8 cellular contexts compared by ENCODE assay signal in genomic region chr1:29245876-29246275, GRCh38. TPM values are rescaled to one million over a fixed set of nuclear protein-coding genes. Genes with fewer than 3 reads are reported as not detected.
DNase-seq lines count a peak whose midpoint lies in the region; ATAC-seq, FAIRE-seq and TF ChIP-seq lines count a peak whose summit lies in the region.

No MANE protein-coding gene starts in this region.

- peaks cover 49% of the 10 kb centered on the region for H3K79me2 ChIP-seq in astrocyte (ENCODE audit: insufficient read depth, low read length)

- POLR2A ChIA-PET in BJ (lab: Charles Lee): no interaction called here

- H3K4me3 Mint-ChIP-seq in astrocyte (ENCODE audit: unreplicated experiment): no peak overlapping the region
- H3K4me3 Mint-ChIP-seq in stimulated activated memory B cell treated with anti-CD40 and anti-IgM and Interleukin-4, amounts not matched to agents 10 μg/mL and 1 μg/mL and 100 μg/mL, for 72 hours: no peak overlapping the region

- ATAC-seq in stimulated activated memory B cell treated with anti-CD40 and anti-IgM and Interleukin-4, amounts not matched to agents 10 μg/mL and 1 μg/mL and 100 μg/mL, for 72 hours: no peak
- ATAC-seq in GM18867 (IDR thresholded peaks at IDR 0.05; ENCODE audit: unreplicated experiment): no peak
- ATAC-seq in HG03442 (IDR thresholded peaks at IDR 0.05; ENCODE audit: unreplicated experiment): no peak
- ATAC-seq in aorta (ENCODE audit: low FRiP score): no peak

- H3K9me3 ChIP-seq in astrocyte (ENCODE audit: insufficient read depth, low read depth, low read length): no peaks in the 10 kb centered on the region
- no peaks in the 10 kb centered on the region for H3K9me3 ChIP-seq in liver (ENCODE audit: control insufficient read depth in 4 of 4, low read length in 3 of 4)
- H3K9me3 ChIP-seq in aorta (ENCODE audit: control insufficient read depth, low read length): no peaks in the 10 kb centered on the region

- H3K4me1 Mint-ChIP-seq in astrocyte (ENCODE audit: low read depth, unreplicated experiment): peaks cover 28% of the 10 kb centered on the region
- H3K4me1 Mint-ChIP-seq in stimulated activated memory B cell treated with anti-CD40 and anti-IgM and Interleukin-4, amounts not matched to agents 10 μg/mL and 1 μg/mL and 100 μg/mL, for 72 hours: no peaks in the 10 kb centered on the region

- CTCF ChIA-PET in BJ (lab: Yijun Ruan, JAX): interaction anchor here (0.6 to 2.9 kb wide), 7 partner anchors 12 to 1462 kb away, joined by 3 to 21 read pairs (median 3); no protein-coding TSS in a partner anchor

- peak; percentile 67 to 77 for TF ChIP-seq RAD21 in liver (IDR thresholded peaks at IDR 0.05)

- no peak overlapping the region for H3K27ac Mint-ChIP-seq in astrocyte (ENCODE audit: unreplicated experiment)
- no peak overlapping the region for H3K27ac Mint-ChIP-seq in stimulated activated memory B cell treated with anti-CD40 and anti-IgM and Interleukin-4, amounts not matched to agents 10 μg/mL and 1 μg/mL and 100 μg/mL, for 72 hours

- peak; percentile 43 for TF ChIP-seq CTCF in BJ (IDR thresholded peaks at IDR 0.05; ENCODE audit: insufficient read depth, low read depth, low read length)
- TF ChIP-seq CTCF in HL-60 (IDR thresholded peaks at IDR 0.05; ENCODE audit: insufficient read depth, low read length): peak; percentile 47
- peak; percentile 44 for TF ChIP-seq CTCF in astrocyte (IDR thresholded peaks at IDR 0.05; ENCODE audit: insufficient read depth, low read depth, low read length)
- TF ChIP-seq CTCF in liver (IDR thresholded peaks at IDR 0.05; ENCODE audit: low read depth, low read length, missing input control): peak; percentile 46

- H3K4me2 ChIP-seq in astrocyte (ENCODE audit: low read length): no peak overlapping the region

- DNase-seq in BJ (ENCODE audit: low read depth): no peak
- peak in 1 of 2 experiments; percentile 28 for DNase-seq in HL-60 (ENCODE audit: low read depth in 1 of 2, low spot score in 1 of 2)
- DNase-seq in astrocyte (ENCODE audit: low read depth): no peak
- no peak for DNase-seq in aorta

- intact Hi-C loops in aorta (cut with DNase I): no loop called here

- H3K27ac ChIP-seq in HL-60 (replicated peaks) (no peak overlapping the region), astrocyte (ENCODE audit: low read depth, low read length) (no peak overlapping the region), liver (ENCODE audit: low read depth in 1 of 2, low read length in 2 of 2) (no peak overlapping the region), aorta (ENCODE audit: low read depth in 1 of 2, low read length in 2 of 2) (no peak overlapping the region)

- peaks cover 3% of the 10 kb centered on the region for H3K36me3 Mint-ChIP-seq in astrocyte (ENCODE audit: low read depth, unreplicated experiment)
- H3K36me3 Mint-ChIP-seq in stimulated activated memory B cell treated with anti-CD40 and anti-IgM and Interleukin-4, amounts not matched to agents 10 μg/mL and 1 μg/mL and 100 μg/mL, for 72 hours: no peaks in the 10 kb centered on the region

- WGBS in liver: 72% methylated on average over 5 of the region's 5 CpGs
- WGBS in aorta, 2 donors: 55 to 67% methylated on average over 5 of the region's 5 CpGs

- H3K4me1 ChIP-seq in astrocyte (ENCODE audit: insufficient read depth, low read length) (peaks cover 46% of the 10 kb centered on the region), liver (ENCODE audit: control insufficient read depth in 4 of 4, insufficient read depth in 4 of 4, low read length in 3 of 4) (peaks cover 6 to 27% (median 20%) of the 10 kb centered on the region in 4 donors), aorta (ENCODE audit: control insufficient read depth in 1 of 2, insufficient read depth in 2 of 2, low read length in 2 of 2) (no peaks in the 10 kb centered on the region)

- H2AFZ ChIP-seq in astrocyte (ENCODE audit: low read depth, low read length): no peak overlapping the region

- H3K4me3 ChIP-seq in BJ (ENCODE audit: low read depth, low read length) (no peak overlapping the region), HL-60 (replicated peaks; ENCODE audit: insufficient read depth, low read length) (no peak overlapping the region), astrocyte (ENCODE audit: insufficient read depth, low read depth, low read length) (no peak overlapping the region), liver (ENCODE audit: low read depth in 1 of 3, low read length in 3 of 3) (no peak overlapping the region), aorta (ENCODE audit: low read length in 2 of 2) (no peak overlapping the region)

- H3K27me3 ChIP-seq in BJ (ENCODE audit: control insufficient read depth, insufficient read depth, low read length): no peaks in the 10 kb centered on the region
- peaks cover 8% of the 10 kb centered on the region for H3K27me3 ChIP-seq in HL-60 (ENCODE audit: insufficient read depth, poor library complexity, severe bottlenecking)
- H3K27me3 ChIP-seq in astrocyte (ENCODE audit: insufficient read depth, low read length): no peaks in the 10 kb centered on the region
- H3K27me3 ChIP-seq in liver (ENCODE audit: control insufficient read depth in 4 of 4, insufficient read depth in 4 of 4, low read length in 3 of 4): no peaks in the 10 kb centered on the region
- H3K27me3 ChIP-seq in aorta (ENCODE audit: control insufficient read depth in 1 of 2, insufficient read depth in 2 of 2, low read length in 1 of 2): no peaks in the 10 kb centered on the region

- H4K20me1 ChIP-seq in astrocyte (ENCODE audit: insufficient read depth, low read length): peaks cover 26% of the 10 kb centered on the region

- H3K9ac ChIP-seq in astrocyte (ENCODE audit: low read length) (no peak overlapping the region), liver (ENCODE audit: low read depth in 1 of 2, low read length in 2 of 2) (no peak overlapping the region)

- no peaks in the 10 kb centered on the region for H3K9me3 Mint-ChIP-seq in astrocyte (ENCODE audit: unreplicated experiment)
- no peaks in the 10 kb centered on the region for H3K9me3 Mint-ChIP-seq in stimulated activated memory B cell treated with anti-CD40 and anti-IgM and Interleukin-4, amounts not matched to agents 10 μg/mL and 1 μg/mL and 100 μg/mL, for 72 hours

- H3K27me3 Mint-ChIP-seq in astrocyte (ENCODE audit: low read depth, unreplicated experiment): peaks cover 3% of the 10 kb centered on the region
- H3K27me3 Mint-ChIP-seq in stimulated activated memory B cell treated with anti-CD40 and anti-IgM and Interleukin-4, amounts not matched to agents 10 μg/mL and 1 μg/mL and 100 μg/mL, for 72 hours: peaks cover 49% of the 10 kb centered on the region

- FAIRE-seq in astrocyte (lab: Jason Lieb, UNC): no peak

- H3K36me3 ChIP-seq in BJ (ENCODE audit: control insufficient read depth, insufficient read depth, low read length) (no peaks in the 10 kb centered on the region; the same call in 1 of the 2 replicates), astrocyte (ENCODE audit: insufficient read depth, low read length) (no peaks in the 10 kb centered on the region), liver (ENCODE audit: control insufficient read depth in 4 of 4, insufficient read depth in 3 of 4, low read depth in 1 of 4, low read length in 3 of 4) (no peaks in the 10 kb centered on the region), aorta (ENCODE audit: control insufficient read depth in 1 of 2, insufficient read depth in 2 of 2, low read length in 1 of 2) (no peaks in the 10 kb centered on the region)

TF ChIP-seq in liver, 16 proteins besides CTCF, POLR2A, EP300 and RAD21:
- TF ChIP-seq JUND (IDR thresholded peaks at IDR 0.05): no peak
- TF ChIP-seq RXRA (IDR thresholded peaks at IDR 0.05): peak; percentile 45 to 47
- TF ChIP-seq ZBTB33 (IDR thresholded peaks at IDR 0.05): no peak
TF ChIP-seq in liver: peak in this region for 1.

RNA-seq across cellular contexts. Expression of gene PTPRU, which starts 9.6 kb away (rescaled TPM):
- polyA plus RNA-seq in BJ (2011; rRNA removed) (12.8 and 19.8 TPM in 2 replicates), liver (1 to 10 TPM; 1.6 to 7.4 TPM), aorta (10 to 100 TPM in 1 of 2 donors, 1 to 10 TPM in 1; 8.1 to 10.4 TPM)
- polyA minus RNA-seq in BJ (2011; rRNA and poly(A)+ RNA removed): 20.9 and 26.4 TPM in 2 replicates
- total RNA-seq in astrocyte (36.6 and 47.2 TPM in 2 replicates), liver (10 to 100 TPM in 1 of 2 donors, 1 to 10 TPM in 1; 4.6 to 15.1 TPM), aorta (10 to 100 TPM; 16.0 to 35.3 TPM)

RNA-seq across cellular contexts. Expression of gene MECR, which starts 15.1 kb away (rescaled TPM):
- 20.9 and 35.6 TPM in 2 replicates for polyA plus RNA-seq in BJ (2011; rRNA removed)
- 21.7 and 27.8 TPM in 2 replicates for polyA minus RNA-seq in BJ (2011; rRNA and poly(A)+ RNA removed)
- total RNA-seq in astrocyte: 25.1 and 30.3 TPM in 2 replicates
- 10 to 100 TPM in 1 of 2 donors, 1 to 10 TPM in 1; 7.5 to 13.6 TPM for total RNA-seq in liver
- polyA plus RNA-seq in liver: 10 to 100 TPM; 12.9 to 19.9 TPM
- 10 to 100 TPM; 18.0 to 22.5 TPM for total RNA-seq in aorta
- polyA plus RNA-seq in aorta: 10 to 100 TPM; 14.7 to 20.8 TPM
